ENCODE assay signal across 8 cellular contexts in the genomic region with DNA sequence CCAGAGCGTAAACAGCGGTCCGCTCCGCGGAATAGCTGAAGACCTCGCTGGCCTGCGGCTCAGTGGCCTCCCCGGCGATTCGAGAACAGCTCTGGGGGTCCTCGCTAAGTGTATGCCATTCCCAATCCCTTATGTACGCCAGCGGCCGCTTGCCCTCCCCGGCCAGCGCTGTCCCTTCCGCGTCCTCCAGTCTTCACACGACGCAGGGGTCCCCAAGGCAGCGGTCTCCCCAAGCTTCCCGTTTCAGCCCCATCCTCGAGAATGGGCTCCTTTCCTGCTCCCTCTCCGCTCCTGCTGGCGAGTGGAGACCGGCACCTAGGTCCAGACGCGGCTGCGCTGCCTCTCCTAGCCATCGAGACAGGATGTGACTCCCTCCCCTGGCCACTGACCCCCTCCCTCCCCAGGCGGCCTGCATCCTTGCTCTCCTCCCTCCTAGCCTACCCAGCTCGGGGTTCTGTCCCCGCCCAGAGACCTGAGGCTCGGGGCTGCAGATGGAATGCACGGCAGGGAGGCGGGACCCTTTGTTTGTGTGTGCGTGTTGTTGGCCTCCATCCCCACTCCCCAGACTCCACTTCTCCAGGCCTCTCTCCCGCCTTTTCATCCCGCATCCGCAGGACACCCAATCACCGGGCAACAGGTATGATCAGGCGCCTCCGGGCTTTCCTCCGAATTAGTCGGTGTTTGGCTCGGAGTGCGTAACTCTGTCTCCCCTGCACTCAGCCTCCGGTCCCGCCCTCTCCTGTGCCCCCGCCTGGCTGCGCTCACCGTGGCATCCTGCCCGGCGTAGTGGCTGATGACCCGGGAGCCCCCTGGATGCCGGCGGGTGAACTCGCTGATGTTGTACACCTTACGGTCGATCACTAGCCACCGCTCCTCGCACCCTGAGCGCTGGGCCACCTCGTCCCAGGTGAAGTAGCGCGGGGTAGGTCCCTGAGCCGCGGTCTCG. TPM values are rescaled to one million over a fixed set of nuclear protein-coding genes. Genes with fewer than 3 reads are reported as not detected.
DNase-seq lines count a peak whose midpoint lies in the region; ATAC-seq and TF ChIP-seq lines count a peak whose summit lies in the region.

No MANE protein-coding gene starts in this region.

- ATAC-seq in HG02759 (IDR thresholded peaks at IDR 0.05; ENCODE audit: unreplicated experiment) (peak; percentile 29), left lung (peak; percentile 43)

- intact Hi-C loops in dorsolateral prefrontal cortex (cut with DNase I), result loop anchor here (1.0 to 5.0 kb wide), 8 partner anchors 12 to 291 kb away; partner anchors contain the start of genes FADS3 (in 2 of the 2), FADS2 (in 1 of the 2), FEN1 (in 1 of the 2) and FTH1 (in 1 of the 2)
- intact Hi-C loops in left lung (cut with DNase I), result no loop called here

- H3K4me1 ChIP-seq in left lung, result peaks cover 3 to 27% of the 10 kb centered on the region in 2 donors

- no peak for TF ChIP-seq CTCF in dorsolateral prefrontal cortex (IDR thresholded peaks at IDR 0.05 in 54 of 56, conservative IDR thresholded peaks at IDR 0.05 in 2 of 56; ENCODE audit: low read depth in 1 of 56, partially characterized antibody in 56 of 56)
- TF ChIP-seq CTCF in left lung (IDR thresholded peaks at IDR 0.05), result no peak

- peak; percentile 69 for DNase-seq in NCI-H82 (lab: John Stamatoyannopoulos, UW)
- no peak for DNase-seq in NCI-H82 treated with DMSO at 0.1 percent for 48 hours (lab: John Stamatoyannopoulos, UW; ENCODE audit: unreplicated experiment)
- DNase-seq in NCI-H2081 (lab: John Stamatoyannopoulos, UW), result peak; percentile 63 to 76
- peak; percentile 75 for DNase-seq in activated CD4-positive, alpha-beta T cell treated with anti-CD3 and anti-CD28 coated beads for 48 hours
- DNase-seq in dorsolateral prefrontal cortex, result peak in 8 of 10 donors; percentile 44 to 72 (median 60)
- DNase-seq in left lung, result peak; percentile 69 to 88
- DNase-seq in stimulated activated CD4-positive, alpha-beta T cell treated with anti-CD3 and anti-CD28 coated beads, Interleukin-4, amount 100 ng/mL, for 24 hours, result peak; percentile 50

- H3K4me3 ChIP-seq in dorsolateral prefrontal cortex, result peak overlapping the region; percentile 55 to 99 (median 87)
- H3K4me3 ChIP-seq in left lung, result peak overlapping the region; percentile 54 to 68

- H3K27me3 ChIP-seq in dorsolateral prefrontal cortex (no peaks in the 10 kb centered on the region), left lung (peaks cover 0 to 28% of the 10 kb centered on the region in 2 donors)

- H3K9me3 ChIP-seq in left lung, result no peaks in the 10 kb centered on the region

- H3K27ac ChIP-seq in dorsolateral prefrontal cortex (peak overlapping the region; percentile 91 to 100 (median 99)), left lung (peak overlapping the region; percentile 95 to 97)

- peaks cover 0 to 18% of the 10 kb centered on the region in 2 donors for H3K36me3 ChIP-seq in left lung

RNA-seq across cellular contexts. Expression of gene FADS1, which starts 0.7 kb away (rescaled TPM):
- total RNA-seq in dorsolateral prefrontal cortex (100 to 1,000 TPM in 23 of 120 experiments, 10 to 100 TPM in 97; 47.3 to 195 (median 80.7) TPM), left lung (100 to 1,000 TPM in 1 of 2 donors, 10 to 100 TPM in 1; 51.9 to 161 TPM)

RNA-seq across cellular contexts. Expression of gene FADS2, which starts 12.0 kb away (rescaled TPM):
- total RNA-seq in dorsolateral prefrontal cortex, result 100 to 1,000 TPM in 112 of 120 experiments, 10 to 100 TPM in 8; 72.8 to 347 (median 162) TPM
- total RNA-seq in left lung, result 100 to 1,000 TPM; 153 to 295 TPM

RNA-seq across cellular contexts. Expression of gene FEN1, which starts 23.4 kb away (rescaled TPM):
- 10 to 100 TPM in 100 of 120 experiments, 1 to 10 TPM in 20; 4.7 to 24.3 (median 13.8) TPM for total RNA-seq in dorsolateral prefrontal cortex
- total RNA-seq in left lung, result 10 to 100 TPM; 13.9 to 23.1 TPM

RNA-seq across cellular contexts. Expression of gene TMEM258, which starts 23.7 kb away (rescaled TPM):
- 100 to 1,000 TPM in 1 of 120 experiments, 10 to 100 TPM in 119; 40.6 to 123 (median 65.5) TPM for total RNA-seq in dorsolateral prefrontal cortex
- 100 to 1,000 TPM; 129 to 136 TPM for total RNA-seq in left lung

Comparison
In these comparisons a context has a peak if more than half of its experiments do, and no peak if none do; other contexts are left out.
1. intact Hi-C loops: an anchor here in dorsolateral prefrontal cortex (1.0 to 5.0 kb wide); none called in left lung.